12 cellular contexts compared by ENCODE assay signal in the genomic region with DNA sequence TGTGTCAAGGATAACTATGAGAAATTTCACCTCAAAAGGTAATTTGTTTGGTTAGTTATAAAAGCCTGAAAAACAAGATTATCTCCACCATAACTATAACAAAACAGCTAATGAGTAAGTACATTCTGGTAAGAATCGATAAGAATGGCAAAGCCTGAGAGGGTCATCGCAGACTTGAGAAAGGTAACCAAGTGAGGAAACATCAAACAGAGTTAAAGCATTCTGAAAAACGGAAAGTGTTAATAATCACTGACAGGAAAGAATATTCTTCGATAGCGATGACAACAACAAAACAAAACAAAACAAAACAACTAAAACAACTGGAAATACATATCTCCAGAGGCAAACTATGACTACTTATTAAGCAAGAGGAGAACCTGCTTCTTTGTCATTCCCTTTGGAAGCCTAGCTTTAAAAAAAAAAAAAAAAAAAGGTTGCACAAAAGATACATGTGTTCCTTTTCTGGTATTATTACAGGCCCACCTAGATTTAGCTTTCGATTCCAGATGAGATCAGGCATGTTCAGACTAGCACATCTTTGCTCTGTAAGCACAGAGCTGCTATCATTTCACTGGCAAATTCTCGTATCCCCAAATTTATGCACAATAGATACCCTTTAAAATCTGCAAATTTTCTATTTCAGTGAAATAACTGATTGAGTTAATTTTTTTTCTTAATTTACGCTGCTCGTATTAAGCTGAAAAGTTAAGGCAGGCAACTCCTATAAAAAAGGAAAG.
A peak's percentile ranks its signal among the peaks of the same experiment; 100 is the strongest.
DNase-seq lines count a peak whose midpoint lies in the region; ATAC-seq and TF ChIP-seq lines count a peak whose summit lies in the region.
"Had no signal": no experiment of that assay in that cellular context is flagged by ENCODE, and none has a peak within 500 bp of the region (broad histone marks: within the 10 kb centered on the region; RNA-seq: fewer than 3 reads in every experiment).

No MANE protein-coding gene starts in this region.

- H3K9me3 ChIP-seq in esophagus squamous epithelium: no peaks in the 10 kb centered on the region

- H3K4me3 Mint-ChIP-seq in GM23338: no peak overlapping the region
- no peak overlapping the region for H3K4me3 Mint-ChIP-seq in activated T-helper 17 cell treated with anti-CD3 and anti-CD28 coated beads, Interleukin-2, amount 50 U/mL, for 72 hours
- H3K4me3 Mint-ChIP-seq: immature natural killer cell had no signal

- no peaks in the 10 kb centered on the region for H3K79me2 ChIP-seq in GM23338 (replicated peaks; ENCODE audit: insufficient read depth)

- DNase-seq in EH (ENCODE audit: low read depth) (peak; percentile 38), GM23338 (ENCODE audit: low spot score) (no peak), NCI-H2196 (lab: John Stamatoyannopoulos, UW; ENCODE audit: unreplicated experiment) (peak; percentile 49), inferior parietal cortex (ENCODE audit: extremely low spot score) (peak; percentile 49), EL (no peak), dermis blood vessel endothelial cell (no peak), esophagus squamous epithelium (lab: John Stamatoyannopoulos, UW) (no peak)
- DNase-seq: central memory CD4-positive, alpha-beta T cell; HCEC 1CT; immature natural killer cell; NCI-H1436 had no signal

- TF ChIP-seq CTCF in GM23338 (conservative IDR thresholded peaks at IDR 0.05; ENCODE audit: low read depth in 2 of 2): no peak
- no peak for TF ChIP-seq CTCF in esophagus squamous epithelium (IDR thresholded peaks at IDR 0.05)

- H3K4me3 ChIP-seq in GM23338 (no peak overlapping the region), esophagus squamous epithelium (peak overlapping the region in 1 of 4 donors; percentile 13)

- peaks cover 44% of the 10 kb centered on the region for H3K4me1 Mint-ChIP-seq in GM23338
- H3K4me1 Mint-ChIP-seq in activated T-helper 17 cell treated with anti-CD3 and anti-CD28 coated beads, Interleukin-2, amount 50 U/mL, for 72 hours: no peaks in the 10 kb centered on the region

- H3K36me3 Mint-ChIP-seq in GM23338 (ENCODE audit: low read depth): no peaks in the 10 kb centered on the region
- no peaks in the 10 kb centered on the region for H3K36me3 Mint-ChIP-seq in activated T-helper 17 cell treated with anti-CD3 and anti-CD28 coated beads, Interleukin-2, amount 50 U/mL, for 72 hours (ENCODE audit: low read depth)
- H3K36me3 Mint-ChIP-seq: immature natural killer cell had no signal

- no peak overlapping the region; the same call in 1 of the 2 replicates for H3K27ac Mint-ChIP-seq in GM23338
- no peak overlapping the region for H3K27ac Mint-ChIP-seq in activated T-helper 17 cell treated with anti-CD3 and anti-CD28 coated beads, Interleukin-2, amount 50 U/mL, for 72 hours
- H3K27ac Mint-ChIP-seq: immature natural killer cell had no signal

- intact Hi-C loops in esophagus squamous epithelium (cut with DNase I): no loop called here

- no peaks in the 10 kb centered on the region for H3F3A ChIP-seq in GM23338 (replicated peaks; ENCODE audit: low read depth)

- H3K9me2 ChIP-seq in GM23338 (ENCODE audit: insufficient read depth): no peaks in the 10 kb centered on the region

- H4K20me1 ChIP-seq in GM23338 (replicated peaks; ENCODE audit: insufficient read depth): no peaks in the 10 kb centered on the region

- TF ChIP-seq POLR2A in esophagus squamous epithelium (IDR thresholded peaks at IDR 0.05): no peak

- H3K27me3 Mint-ChIP-seq in GM23338 (ENCODE audit: insufficient read depth, low read depth, poor library complexity): no peaks in the 10 kb centered on the region
- H3K27me3 Mint-ChIP-seq in activated T-helper 17 cell treated with anti-CD3 and anti-CD28 coated beads, Interleukin-2, amount 50 U/mL, for 72 hours: no peaks in the 10 kb centered on the region

- H3K27me3 ChIP-seq in GM23338 (ENCODE audit: insufficient read depth) (no peaks in the 10 kb centered on the region), esophagus squamous epithelium (no peaks in the 10 kb centered on the region)

- no peak overlapping the region for H3K4me2 ChIP-seq in GM23338

- 53 to 71% methylated on average over 9 of the region's 9 CpGs for WGBS in esophagus squamous epithelium, 2 donors

- H3K27ac ChIP-seq in GM23338 (ENCODE audit: low read depth) (no peak overlapping the region), esophagus squamous epithelium (peak overlapping the region in 1 of 4 donors; percentile 6)

- H3K4me1 ChIP-seq in GM23338 (ENCODE audit: insufficient read depth) (peaks cover 8% of the 10 kb centered on the region), esophagus squamous epithelium (peaks cover 0 to 37% (median 0%) of the 10 kb centered on the region in 3 donors)

- H2AFZ ChIP-seq in GM23338: peak overlapping the region; percentile 16; the same call in 1 of the 2 replicates

- H3K36me3 ChIP-seq in GM23338 (ENCODE audit: insufficient read depth) (no peaks in the 10 kb centered on the region), esophagus squamous epithelium (no peaks in the 10 kb centered on the region)

- ATAC-seq in GM23338: no peak
- no peak for ATAC-seq in activated T-helper 17 cell treated with anti-CD3 and anti-CD28 coated beads, Interleukin-2, amount 50 U/mL, for 72 hours (replicated peaks)

- H3K9me3 Mint-ChIP-seq in GM23338: no peaks in the 10 kb centered on the region
- H3K9me3 Mint-ChIP-seq in activated T-helper 17 cell treated with anti-CD3 and anti-CD28 coated beads, Interleukin-2, amount 50 U/mL, for 72 hours: no peaks in the 10 kb centered on the region
- H3K9me3 Mint-ChIP-seq: immature natural killer cell had no signal

TF ChIP-seq in GM23338, 12 proteins besides CTCF, POLR2A, EP300 and RAD21:
- no peak for TF ChIP-seq ZNF331 (CRISPR knock-in tag; IDR thresholded peaks at IDR 0.05; ENCODE audit: low read depth)
- TF ChIP-seq NANOG (IDR thresholded peaks at IDR 0.05; ENCODE audit: borderline replicate concordance): no peak
TF ChIP-seq in GM23338: peak in this region for 0.

Comparison
In these comparisons a context has a peak if more than half of its experiments do, and no peak if none do; other contexts are left out.
1. DNase-seq: peak in EH (single experiment), NCI-H2196 (single experiment) and inferior parietal cortex (single experiment); none in GM23338 (single experiment), EL (single experiment), dermis blood vessel endothelial cell (single experiment) and esophagus squamous epithelium (single experiment).